In genomic region chr10:34862892-34863291, GRCh38 we compare ENCODE assay signal across 20 cellular contexts.
"Had no signal": no experiment of that assay in that cellular context is flagged by ENCODE, and none has a peak within 500 bp of the region (broad histone marks: within the 10 kb centered on the region; RNA-seq: fewer than 3 reads in every experiment).

No MANE protein-coding gene starts in this region.

- H3K9me3 ChIP-seq: esophagus muscularis mucosa, left ventricle myocardium inferior, neutrophil had no signal

- DNase-seq: activated CD4-positive, alpha-beta T cell treated with anti-CD3 and anti-CD28 coated beads, Interleukin-2, amount 50 U/mL, for 1 hour; activated naive CD4-positive, alpha-beta T cell; activated naive CD8-positive, alpha-beta T cell treated with anti-CD3 and anti-CD28 coated beads, Interleukin-2, amount 10 ng/mL, durations not matched to agents 7 days and 5 days; activated T-cell treated with anti-CD3 and anti-CD28 coated beads for 4 hours; central memory CD4-positive, alpha-beta T cell; hippocampal formation; left ventricle myocardium inferior; naive thymus-derived CD8-positive, alpha-beta T cell; retina; stimulated activated CD4-positive, alpha-beta T cell treated with anti-CD3 and anti-CD28 coated beads, Interleukin-4, amount 100 ng/mL, for 24 hours; stimulated activated naive CD4-positive, alpha-beta T cell; substantia nigra; T-helper 9 cell; trophoblast cell had no signal

- H3K36me3 ChIP-seq: esophagus muscularis mucosa, left ventricle myocardium inferior, neutrophil had no signal

- H3K9me3 Mint-ChIP-seq: activated naive CD8-positive, alpha-beta T cell treated with anti-CD3 and anti-CD28 coated beads, Interleukin-2, amount 10 ng/mL, durations not matched to agents 7 days and 5 days; brain; memory B cell; naive thymus-derived CD8-positive, alpha-beta T cell had no signal

- H3K27me3 ChIP-seq: esophagus muscularis mucosa, neutrophil had no signal

- H3K4me3 Mint-ChIP-seq: activated naive CD8-positive, alpha-beta T cell treated with anti-CD3 and anti-CD28 coated beads, Interleukin-2, amount 10 ng/mL, durations not matched to agents 7 days and 5 days; brain; memory B cell had no signal

- ATAC-seq: activated CD4-positive, CD25-positive, alpha-beta regulatory T cell treated with anti-CD3 and anti-CD28 coated beads, Interleukin-2, amount 50 U/mL, for 24 hours; naive thymus-derived CD8-positive, alpha-beta T cell had no signal

- H3K4me1 Mint-ChIP-seq: memory B cell; naive thymus-derived CD8-positive, alpha-beta T cell had no signal

- H3K36me3 Mint-ChIP-seq: activated naive CD8-positive, alpha-beta T cell treated with anti-CD3 and anti-CD28 coated beads, Interleukin-2, amount 10 ng/mL, durations not matched to agents 7 days and 5 days; brain; memory B cell; naive thymus-derived CD8-positive, alpha-beta T cell had no signal

- H3K4me3 ChIP-seq: coronary artery, esophagus muscularis mucosa, left ventricle myocardium inferior had no signal

- H3K27ac ChIP-seq: coronary artery, left ventricle myocardium inferior, neutrophil had no signal

- H3K27ac Mint-ChIP-seq: activated naive CD8-positive, alpha-beta T cell treated with anti-CD3 and anti-CD28 coated beads, Interleukin-2, amount 10 ng/mL, durations not matched to agents 7 days and 5 days; brain; memory B cell had no signal
